ENCODE assay signal across 9 cellular contexts in genomic region chr2:85248741-85249524, GRCh38.
A peak's percentile ranks its signal among the peaks of the same experiment; 100 is the strongest.
DNase-seq lines count a peak whose midpoint lies in the region; ATAC-seq and TF ChIP-seq lines count a peak whose summit lies in the region.
"Had no signal": no experiment of that assay in that cellular context is flagged by ENCODE, and none has a peak within 500 bp of the region (broad histone marks: within the 10 kb centered on the region; RNA-seq: fewer than 3 reads in every experiment).

No MANE protein-coding gene starts in this region.

- H2BK12ac ChIP-seq in neuronal stem cell (ENCODE audit: low read length): no peak overlapping the region

- no peaks in the 10 kb centered on the region for H3K27me3 ChIP-seq in RWPE2 (ENCODE audit: insufficient read depth, poor library complexity, severe bottlenecking)
- no peaks in the 10 kb centered on the region for H3K27me3 ChIP-seq in fibroblast of lung (ENCODE audit: control insufficient read depth, insufficient read depth, low read length)
- H3K27me3 ChIP-seq in neuronal stem cell (ENCODE audit: control insufficient read depth in 3 of 3, insufficient read depth in 3 of 3, low read depth in 1 of 3, low read length in 3 of 3): no peaks in the 10 kb centered on the region

- H2BK120ac ChIP-seq in neuronal stem cell (ENCODE audit: low read depth, low read length): no peak overlapping the region

- H3K36me3 ChIP-seq in RWPE2 (ENCODE audit: low read depth) (no peaks in the 10 kb centered on the region), fibroblast of lung (ENCODE audit: control insufficient read depth, insufficient read depth, low read length) (no peaks in the 10 kb centered on the region), neuronal stem cell (replicated peaks in 1 of 2; ENCODE audit: control insufficient read depth in 2 of 2, insufficient read depth in 2 of 2, low read length in 2 of 2) (no peaks in the 10 kb centered on the region)

- H3K79me1 ChIP-seq in neuronal stem cell (ENCODE audit: low read depth, low read length): peaks cover 3% of the 10 kb centered on the region

- no peak overlapping the region for H2AK5ac ChIP-seq in neuronal stem cell (ENCODE audit: low read depth, low read length)

- H3K9ac ChIP-seq in fibroblast of lung (ENCODE audit: insufficient read depth, low read length) (no peak overlapping the region), neuronal stem cell (ENCODE audit: low read depth, low read length, poor library complexity) (no peak overlapping the region)

- DNase-seq in COLO829 (ENCODE audit: low spot score) (peak; percentile 71), RWPE2 (ENCODE audit: low spot score) (peak; percentile 76), fibroblast of lung (ENCODE audit: low read depth in 2 of 2) (peak; percentile 89 to 97), neuronal stem cell (ENCODE audit: low spot score) (no peak), HuH-7 (ENCODE audit: low spot score) (no peak), hypothalamus (lab: John Stamatoyannopoulos, UW) (no peak), RKO (ENCODE audit: low spot score) (no peak)
- DNase-seq in stimulated activated CD4-positive, alpha-beta T cell treated with anti-CD3 and anti-CD28 coated beads, Interleukin-1b, Interleukin-23, amount 100 ng/mL, for 48 hours: no peak

- H3K27ac ChIP-seq in RWPE2 (ENCODE audit: poor library complexity, severe bottlenecking) (peak overlapping the region; percentile 89), fibroblast of lung (ENCODE audit: insufficient read depth, low read length) (peak overlapping the region; percentile 3), neuronal stem cell (replicated peaks; ENCODE audit: low read length) (no peak overlapping the region)

- H3K23ac ChIP-seq in neuronal stem cell (ENCODE audit: low read depth, low read length, poor library complexity): no peak overlapping the region

- no peak overlapping the region for H2BK5ac ChIP-seq in neuronal stem cell (ENCODE audit: low read length)

- peak; percentile 97 for ATAC-seq in RWPE2 (ENCODE audit: low read depth)
- ATAC-seq: activated CD4-positive, CD25-positive, alpha-beta regulatory T cell treated with anti-CD3 and anti-CD28 coated beads, Interleukin-2, amount 50 U/mL, for 24 hours had no signal

- no peaks in the 10 kb centered on the region for H3K79me2 ChIP-seq in fibroblast of lung (ENCODE audit: control insufficient read depth, insufficient read depth, low read length)

- H4K91ac ChIP-seq in neuronal stem cell (ENCODE audit: low read depth, low read length, poor library complexity): no peak overlapping the region

- no peak overlapping the region for H3K4me3 ChIP-seq in RWPE2 (ENCODE audit: severe bottlenecking)
- H3K4me3 ChIP-seq in fibroblast of lung (replicated peaks in 1 of 4; ENCODE audit: control extremely low read depth in 1 of 4, insufficient read depth in 1 of 4, low read depth in 3 of 4, low read length in 4 of 4): peak overlapping the region in 1 of 4 experiments; percentile 9
- H3K4me3 ChIP-seq in neuronal stem cell (ENCODE audit: low read length in 2 of 2): no peak overlapping the region

- no peaks in the 10 kb centered on the region for H3K9me3 ChIP-seq in RWPE2 (ENCODE audit: severe bottlenecking)
- H3K9me3 ChIP-seq in fibroblast of lung (ENCODE audit: control insufficient read depth, insufficient read depth, low read depth, low read length): no peaks in the 10 kb centered on the region
- no peaks in the 10 kb centered on the region for H3K9me3 ChIP-seq in neuronal stem cell (replicated peaks in 1 of 2; ENCODE audit: control insufficient read depth in 2 of 2, insufficient read depth in 1 of 2, low read depth in 1 of 2, low read length in 2 of 2)

- no peak overlapping the region for H2AFZ ChIP-seq in fibroblast of lung (ENCODE audit: low read length)
- H2AFZ ChIP-seq in neuronal stem cell (ENCODE audit: low read length): no peak overlapping the region

- H3K4me2 ChIP-seq in fibroblast of lung (ENCODE audit: extremely low read depth, insufficient read depth, low read length) (peak overlapping the region; percentile 36), neuronal stem cell (ENCODE audit: insufficient read depth, low read length, poor library complexity, severe bottlenecking) (no peak overlapping the region)

- WGBS in neuronal stem cell (ENCODE audit: extremely low coverage in 2 of 2, insufficient read length in 2 of 2, insufficient replicate concordance in 1 of 2), 2 donors: no CpG with 5 or more reads among the region's 7 CpGs

- H3K4ac ChIP-seq in neuronal stem cell (ENCODE audit: low read length): no peak overlapping the region

- H3K18ac ChIP-seq in neuronal stem cell (ENCODE audit: low read length): peak overlapping the region; percentile 23

- H3K14ac ChIP-seq in neuronal stem cell (ENCODE audit: low read length): no peak overlapping the region

- H3K4me1 ChIP-seq in RWPE2 (ENCODE audit: insufficient read depth, poor library complexity, severe bottlenecking) (peaks cover 30% of the 10 kb centered on the region), fibroblast of lung (ENCODE audit: control insufficient read depth, extremely low read depth, insufficient read depth, low read length) (peaks cover 7% of the 10 kb centered on the region), neuronal stem cell (ENCODE audit: control insufficient read depth in 2 of 2, insufficient read depth in 1 of 2, low read depth in 1 of 2, low read length in 2 of 2) (peaks cover 38 to 44% of the 10 kb centered on the region in 2 donors)

- no peak for TF ChIP-seq CTCF in RWPE2 (IDR thresholded peaks at IDR 0.05; ENCODE audit: poor library complexity, severe bottlenecking)
- no peak for TF ChIP-seq CTCF in fibroblast of lung (conservative IDR thresholded peaks at IDR 0.05 in 1 of 2, IDR thresholded peaks at IDR 0.05 in 1 of 2; ENCODE audit: low read depth in 1 of 2, low read length in 2 of 2)

- H2BK15ac ChIP-seq in neuronal stem cell (ENCODE audit: low read length): no peak overlapping the region

- no peaks in the 10 kb centered on the region for H4K20me1 ChIP-seq in fibroblast of lung (ENCODE audit: control insufficient read depth, extremely low read depth, insufficient read depth, low read length)

- no peak overlapping the region for H4K8ac ChIP-seq in neuronal stem cell (ENCODE audit: low read depth, low read length)

Comparison
In these comparisons a context has a peak if more than half of its experiments do, and no peak if none do; other contexts are left out.
1. DNase-seq: peak in COLO829 (single experiment), RWPE2 (single experiment) and fibroblast of lung (2 of 2); none in neuronal stem cell (single experiment), HuH-7 (single experiment), stimulated activated CD4-positive, alpha-beta T cell treated with anti-CD3 and anti-CD28 coated beads, Interleukin-1b, Interleukin-23, amount 100 ng/mL, for 48 hours (single experiment), hypothalamus (0 of 51) and RKO (single experiment).